Comparison of ENCODE assay signal across 1 cellular context in the genomic region with DNA sequence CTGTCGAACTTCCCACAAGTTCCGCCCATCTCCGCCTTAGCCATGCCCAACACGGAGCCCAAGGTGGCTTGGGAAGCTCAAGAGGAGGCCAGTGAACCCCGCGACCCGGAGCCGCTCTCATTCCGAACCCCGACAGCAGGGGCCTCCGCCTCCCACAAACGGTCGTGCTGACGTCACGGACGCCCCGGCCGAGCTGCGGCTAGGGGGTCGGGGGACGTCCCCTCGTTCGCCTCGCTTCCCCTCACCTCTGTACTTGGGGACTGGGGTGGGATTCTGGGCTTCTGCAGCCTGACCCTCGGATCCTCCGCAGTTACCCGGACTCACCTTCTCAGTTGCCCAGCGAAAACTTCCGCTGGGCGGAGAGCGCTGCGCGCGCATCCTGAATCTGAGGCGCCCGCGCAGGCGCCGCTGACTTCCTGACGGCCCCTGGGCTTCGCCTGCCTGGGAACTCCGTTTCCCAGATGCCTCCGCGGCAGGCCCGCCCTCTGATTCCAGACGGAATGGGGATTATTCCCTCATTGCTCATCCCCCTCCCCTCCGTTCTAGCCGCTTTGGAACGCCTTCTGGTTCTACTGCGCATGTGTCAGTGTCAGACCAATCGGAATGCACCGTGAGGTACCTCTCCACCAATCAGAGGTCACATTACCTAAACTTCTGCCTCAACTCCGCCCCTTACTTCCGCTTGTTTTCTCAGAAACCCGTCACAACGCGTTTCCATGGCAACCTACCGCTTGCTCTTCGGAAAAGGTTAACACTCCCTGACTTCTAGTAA.
TF ChIP-seq lines count a peak whose summit lies in the region.

A gene with protein sequence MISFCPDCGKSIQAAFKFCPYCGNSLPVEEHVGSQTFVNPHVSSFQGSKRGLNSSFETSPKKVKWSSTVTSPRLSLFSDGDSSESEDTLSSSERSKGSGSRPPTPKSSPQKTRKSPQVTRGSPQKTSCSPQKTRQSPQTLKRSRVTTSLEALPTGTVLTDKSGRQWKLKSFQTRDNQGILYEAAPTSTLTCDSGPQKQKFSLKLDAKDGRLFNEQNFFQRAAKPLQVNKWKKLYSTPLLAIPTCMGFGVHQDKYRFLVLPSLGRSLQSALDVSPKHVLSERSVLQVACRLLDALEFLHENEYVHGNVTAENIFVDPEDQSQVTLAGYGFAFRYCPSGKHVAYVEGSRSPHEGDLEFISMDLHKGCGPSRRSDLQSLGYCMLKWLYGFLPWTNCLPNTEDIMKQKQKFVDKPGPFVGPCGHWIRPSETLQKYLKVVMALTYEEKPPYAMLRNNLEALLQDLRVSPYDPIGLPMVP (minus strand): TSS at position 351 of the 772 bp plus-strand sequence. CDS start 9,210 bp downstream, outside the sequence.

TF ChIP-seq in WTC11, 78 proteins besides CTCF, POLR2A, EP300 and RAD21 (continued from another document):
- TF ChIP-seq AR (CRISPR knock-in tag; IDR thresholded peaks at IDR 0.05): no peak
- TF ChIP-seq, protein P1, sequence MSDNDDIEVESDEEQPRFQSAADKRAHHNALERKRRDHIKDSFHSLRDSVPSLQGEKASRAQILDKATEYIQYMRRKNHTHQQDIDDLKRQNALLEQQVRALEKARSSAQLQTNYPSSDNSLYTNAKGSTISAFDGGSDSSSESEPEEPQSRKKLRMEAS (CRISPR knock-in tag; IDR thresholded peaks at IDR 0.05): no peak
- peak; percentile 72 for TF ChIP-seq NFYB (CRISPR knock-in tag; conservative IDR thresholded peaks at IDR 0.05; ENCODE audit: low read depth)
- TF ChIP-seq FOXK1 (CRISPR knock-in tag; IDR thresholded peaks at IDR 0.05): no peak
- TF ChIP-seq, protein P2, sequence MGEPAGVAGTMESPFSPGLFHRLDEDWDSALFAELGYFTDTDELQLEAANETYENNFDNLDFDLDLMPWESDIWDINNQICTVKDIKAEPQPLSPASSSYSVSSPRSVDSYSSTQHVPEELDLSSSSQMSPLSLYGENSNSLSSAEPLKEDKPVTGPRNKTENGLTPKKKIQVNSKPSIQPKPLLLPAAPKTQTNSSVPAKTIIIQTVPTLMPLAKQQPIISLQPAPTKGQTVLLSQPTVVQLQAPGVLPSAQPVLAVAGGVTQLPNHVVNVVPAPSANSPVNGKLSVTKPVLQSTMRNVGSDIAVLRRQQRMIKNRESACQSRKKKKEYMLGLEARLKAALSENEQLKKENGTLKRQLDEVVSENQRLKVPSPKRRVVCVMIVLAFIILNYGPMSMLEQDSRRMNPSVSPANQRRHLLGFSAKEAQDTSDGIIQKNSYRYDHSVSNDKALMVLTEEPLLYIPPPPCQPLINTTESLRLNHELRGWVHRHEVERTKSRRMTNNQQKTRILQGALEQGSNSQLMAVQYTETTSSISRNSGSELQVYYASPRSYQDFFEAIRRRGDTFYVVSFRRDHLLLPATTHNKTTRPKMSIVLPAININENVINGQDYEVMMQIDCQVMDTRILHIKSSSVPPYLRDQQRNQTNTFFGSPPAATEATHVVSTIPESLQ (CRISPR knock-in tag; IDR thresholded peaks at IDR 0.05): no peak
TF ChIP-seq in WTC11: peak in this region for 9.
